Comparison of ENCODE assay signal across 1 cellular context in genomic region chr13:111893071-111893606, GRCh38.
TF ChIP-seq lines count a peak whose summit lies in the region.

No MANE protein-coding gene starts in this region.

TF ChIP-seq in GM23338, 12 proteins besides CTCF, POLR2A, EP300 and RAD21 (continued from another document):
- TF ChIP-seq ZNF114 (CRISPR knock-in tag; IDR thresholded peaks at IDR 0.05) = 0 out of 2 replicates have a peak, but pooled peaks have one; percentile 30
TF ChIP-seq in GM23338: peak in this region for 2.
